7 cellular contexts compared by ENCODE assay signal in the genomic region with DNA sequence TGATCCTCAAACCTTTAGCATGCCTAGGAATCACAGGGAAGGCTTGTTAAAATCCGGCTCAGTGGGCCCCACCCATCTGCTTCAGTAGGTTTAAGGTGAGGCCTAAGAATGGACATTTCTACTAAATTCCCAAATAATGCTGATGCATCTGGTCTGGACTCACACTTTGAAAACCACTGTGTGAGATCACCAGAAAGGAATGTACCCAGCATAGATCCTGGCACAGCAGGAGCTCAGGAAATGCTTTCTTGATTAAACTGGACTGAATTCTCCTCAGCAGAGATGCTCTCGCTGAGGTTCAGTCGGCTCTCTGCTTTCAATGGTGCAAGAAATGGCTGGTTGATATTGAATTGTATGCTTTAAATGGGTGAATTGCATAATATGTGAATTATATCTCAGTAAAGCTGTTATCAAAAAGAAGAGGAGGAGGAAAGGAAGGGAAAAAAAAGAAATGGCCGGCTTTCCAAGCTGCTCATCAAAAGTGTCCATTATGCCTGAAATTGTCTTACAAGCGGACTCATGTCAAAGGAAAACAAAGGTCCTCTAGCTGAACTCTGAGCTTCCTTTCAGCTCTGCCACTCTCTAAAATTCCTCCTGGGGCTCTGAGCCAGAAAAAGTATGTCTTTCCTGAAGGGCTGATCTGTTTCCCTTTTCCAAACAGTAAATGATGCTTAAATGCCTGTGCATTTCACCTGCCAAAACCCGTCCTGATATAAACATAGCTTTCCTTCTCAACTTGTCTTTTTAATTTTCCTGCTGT.
DNase-seq lines count a peak whose midpoint lies in the region; ATAC-seq and TF ChIP-seq lines count a peak whose summit lies in the region.

No MANE protein-coding gene starts in this region.

- H3K9me3 ChIP-seq in breast epithelium = no peaks in the 10 kb centered on the region
- H3K9me3 ChIP-seq in thyroid gland = no peaks in the 10 kb centered on the region

- H3K27ac ChIP-seq in breast epithelium = peak overlapping the region; percentile 60 to 72
- H3K27ac ChIP-seq in thyroid gland = peak overlapping the region; percentile 68 to 86 (median 68)

- peak; percentile 84; the same call in 1 of the 2 replicates for TF ChIP-seq EP300 in Ishikawa (IDR thresholded peaks at IDR 0.05; ENCODE audit: borderline replicate concordance)

- H3K36me3 Mint-ChIP-seq in activated CD4-positive, alpha-beta T cell treated with anti-CD3 and anti-CD28 coated beads, Interleukin-2, amount 10 ng/mL, durations not matched to agents 24 days and 14 days (ENCODE audit: low read depth) = peaks cover 4% of the 10 kb centered on the region

- H3K36me3 ChIP-seq in breast epithelium (no peaks in the 10 kb centered on the region), kidney epithelial cell (ENCODE audit: control insufficient read depth, insufficient read depth, low read length) (no peaks in the 10 kb centered on the region), thyroid gland (no peaks in the 10 kb centered on the region)

- H3K4me3 Mint-ChIP-seq in activated CD4-positive, alpha-beta T cell treated with anti-CD3 and anti-CD28 coated beads, Interleukin-2, amount 10 ng/mL, durations not matched to agents 24 days and 14 days = no peak overlapping the region

- ATAC-seq in GM19023 (IDR thresholded peaks at IDR 0.05; ENCODE audit: unreplicated experiment) = no peak
- ATAC-seq in GM21515 (IDR thresholded peaks at IDR 0.05; ENCODE audit: unreplicated experiment) = no peak

- no peaks in the 10 kb centered on the region for H3K4me1 Mint-ChIP-seq in activated CD4-positive, alpha-beta T cell treated with anti-CD3 and anti-CD28 coated beads, Interleukin-2, amount 10 ng/mL, durations not matched to agents 24 days and 14 days

- H3K9me3 Mint-ChIP-seq in activated CD4-positive, alpha-beta T cell treated with anti-CD3 and anti-CD28 coated beads, Interleukin-2, amount 10 ng/mL, durations not matched to agents 24 days and 14 days = no peaks in the 10 kb centered on the region

- H3K4me1 ChIP-seq in breast epithelium (no peaks in the 10 kb centered on the region), thyroid gland (peaks cover 27 to 54% of the 10 kb centered on the region in 2 donors)

- intact Hi-C loops in breast epithelium (cut with DNase I; ENCODE audit: low total_unique reads) = no loop called here
- intact Hi-C loops in thyroid gland (cut with DNase I) = no loop called here
- intact Hi-C loops in activated CD4-positive, alpha-beta T cell treated with anti-CD3 and anti-CD28 coated beads, Interleukin-2, amount 10 ng/mL, durations not matched to agents 24 days and 14 days (cut with micrococcal nuclease) = no loop called here

- DNase-seq in breast epithelium (ENCODE audit: low spot score in 2 of 2) = peak in 1 of 2 donors; percentile 71
- DNase-seq in kidney epithelial cell (ENCODE audit: low read depth) = peak; percentile 87
- DNase-seq in thyroid gland = peak; percentile 59 to 72
- no peak for DNase-seq in activated CD4-positive, alpha-beta T cell treated with anti-CD3 and anti-CD28 coated beads, Interleukin-2, amount 10 ng/mL, durations not matched to agents 24 days and 14 days

- H3K27ac Mint-ChIP-seq in activated CD4-positive, alpha-beta T cell treated with anti-CD3 and anti-CD28 coated beads, Interleukin-2, amount 10 ng/mL, durations not matched to agents 24 days and 14 days = no peak overlapping the region

- WGBS in thyroid gland, 2 donors = 39 to 45% methylated on average over 6 of the region's 6 CpGs

- TF ChIP-seq POLR2A in breast epithelium (IDR thresholded peaks at IDR 0.05) (no peak), thyroid gland (IDR thresholded peaks at IDR 0.05) (peak in 1 of 2 donors; percentile 18)

- H3K27me3 Mint-ChIP-seq in activated CD4-positive, alpha-beta T cell treated with anti-CD3 and anti-CD28 coated beads, Interleukin-2, amount 10 ng/mL, durations not matched to agents 24 days and 14 days = no peaks in the 10 kb centered on the region

- no peak overlapping the region for H3K4me3 ChIP-seq in breast epithelium
- no peak overlapping the region for H3K4me3 ChIP-seq in kidney epithelial cell (ENCODE audit: low read depth, low read length)
- no peak overlapping the region for H3K4me3 ChIP-seq in thyroid gland (replicated peaks in 1 of 3)

- TF ChIP-seq CTCF in breast epithelium (IDR thresholded peaks at IDR 0.05) = no peak
- TF ChIP-seq CTCF in kidney epithelial cell (IDR thresholded peaks at IDR 0.05; ENCODE audit: insufficient read depth, low read length, poor library complexity, severe bottlenecking) = no peak
- TF ChIP-seq CTCF in thyroid gland (IDR thresholded peaks at IDR 0.05) = no peak

- no peaks in the 10 kb centered on the region for H3K27me3 ChIP-seq in breast epithelium
- H3K27me3 ChIP-seq in kidney epithelial cell (ENCODE audit: control insufficient read depth, insufficient read depth, low read length) = no peaks in the 10 kb centered on the region
- no peaks in the 10 kb centered on the region for H3K27me3 ChIP-seq in thyroid gland

- no peak for TF ChIP-seq RAD21 in Ishikawa (IDR thresholded peaks at IDR 0.05; ENCODE audit: low read depth)

TF ChIP-seq in Ishikawa, 13 proteins besides CTCF, POLR2A, EP300 and RAD21:
- no peak for TF ChIP-seq EGR1 (IDR thresholded peaks at IDR 0.05)
- TF ChIP-seq NFIC (IDR thresholded peaks at IDR 0.05) = peak; percentile 47; the same call in 1 of the 2 replicates
- peak; percentile 79 for TF ChIP-seq TCF12 (IDR thresholded peaks at IDR 0.05; ENCODE audit: low read depth)
- TF ChIP-seq TAF1 (IDR thresholded peaks at IDR 0.05; ENCODE audit: low read depth) = no peak
- TF ChIP-seq CEBPB (IDR thresholded peaks at IDR 0.05) = 0 out of 2 replicates have a peak, but pooled peaks have one; percentile 14
- peak; percentile 53; the same call in 1 of the 2 replicates for TF ChIP-seq FOXM1 (IDR thresholded peaks at IDR 0.05; ENCODE audit: borderline replicate concordance, low read depth)
- TF ChIP-seq, protein P1, sequence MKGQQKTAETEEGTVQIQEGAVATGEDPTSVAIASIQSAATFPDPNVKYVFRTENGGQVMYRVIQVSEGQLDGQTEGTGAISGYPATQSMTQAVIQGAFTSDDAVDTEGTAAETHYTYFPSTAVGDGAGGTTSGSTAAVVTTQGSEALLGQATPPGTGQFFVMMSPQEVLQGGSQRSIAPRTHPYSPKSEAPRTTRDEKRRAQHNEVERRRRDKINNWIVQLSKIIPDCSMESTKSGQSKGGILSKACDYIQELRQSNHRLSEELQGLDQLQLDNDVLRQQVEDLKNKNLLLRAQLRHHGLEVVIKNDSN (IDR thresholded peaks at IDR 0.05) = no peak
- peak; percentile 94 for TF ChIP-seq TEAD4 (IDR thresholded peaks at IDR 0.05)
- peak; percentile 27; the same call in 1 of the 2 replicates for TF ChIP-seq YY1 (IDR thresholded peaks at IDR 0.05; ENCODE audit: low read depth)
